ENCODE assay signal across 15 cellular contexts in genomic region chr12:124434951-124435805, GRCh38.
DNase-seq lines count a peak whose midpoint lies in the region; ATAC-seq and TF ChIP-seq lines count a peak whose summit lies in the region.
"Had no signal": no experiment of that assay in that cellular context is flagged by ENCODE, and none has a peak within 500 bp of the region (broad histone marks: within the 10 kb centered on the region; RNA-seq: fewer than 3 reads in every experiment).

No MANE protein-coding gene starts in this region.

- H3K9me3 ChIP-seq in BLaER1, result no peaks in the 10 kb centered on the region
- no peaks in the 10 kb centered on the region for H3K9me3 ChIP-seq in OCI-LY7 (ENCODE audit: low read length)

- H3K4me3 Mint-ChIP-seq in GM23338, result peak overlapping the region; percentile 13; the same call in 1 of the 3 replicates
- H3K4me3 Mint-ChIP-seq in central memory CD8-positive, alpha-beta T cell, result no peak overlapping the region
- H3K4me3 Mint-ChIP-seq in nephron, result no peak overlapping the region
- H3K4me3 Mint-ChIP-seq: activated CD8-positive, alpha-beta T cell treated with anti-CD3 and anti-CD28 coated beads, Interleukin-2, amount 10 ng/mL, durations not matched to agents 7 days and 5 days; activated T-helper 17 cell treated with anti-CD3 and anti-CD28 coated beads, Interleukin-2, amount 50 U/mL, for 72 hours; dendritic cell treated with granulocyte-macrophage colony-stimulating factor and Interleukin-4, amounts not matched to agents 40 ng/mL and 50 ng/mL, for 4 days had no signal

- H3K4me3 ChIP-seq in BLaER1, result no peak overlapping the region
- H3K4me3 ChIP-seq in GM23338, result peak overlapping the region; percentile 34; the same call in 1 of the 2 replicates
- no peak overlapping the region for H3K4me3 ChIP-seq in OCI-LY7 (ENCODE audit: low read depth, low read length, poor library complexity, severe bottlenecking)

- H3K27me3 Mint-ChIP-seq in GM23338 (ENCODE audit: insufficient read depth, low read depth, poor library complexity) (peaks cover 15% of the 10 kb centered on the region), nephron (ENCODE audit: low read depth) (no peaks in the 10 kb centered on the region)
- no peaks in the 10 kb centered on the region for H3K27me3 Mint-ChIP-seq in central memory CD8-positive, alpha-beta T cell
- H3K27me3 Mint-ChIP-seq: activated T-helper 17 cell treated with anti-CD3 and anti-CD28 coated beads, Interleukin-2, amount 50 U/mL, for 72 hours; dendritic cell treated with granulocyte-macrophage colony-stimulating factor and Interleukin-4, amounts not matched to agents 40 ng/mL and 50 ng/mL, for 4 days had no signal

- H3K27me3 ChIP-seq in BLaER1, result no peaks in the 10 kb centered on the region
- H3K27me3 ChIP-seq in GM23338 (ENCODE audit: insufficient read depth), result no peaks in the 10 kb centered on the region

- H3K9me2 ChIP-seq in GM23338 (ENCODE audit: insufficient read depth) (no peaks in the 10 kb centered on the region), OCI-LY7 (ENCODE audit: insufficient read depth, low read length) (no peaks in the 10 kb centered on the region)

- peaks cover 72% of the 10 kb centered on the region for H3K4me1 ChIP-seq in BLaER1
- H3K4me1 ChIP-seq in GM23338 (ENCODE audit: insufficient read depth), result peaks cover 13% of the 10 kb centered on the region
- H3K4me1 ChIP-seq in OCI-LY7 (ENCODE audit: insufficient read depth, low read length, poor library complexity, severe bottlenecking), result no peaks in the 10 kb centered on the region

- H3K36me3 ChIP-seq in BLaER1 (peaks cover 29% of the 10 kb centered on the region), GM23338 (ENCODE audit: insufficient read depth) (no peaks in the 10 kb centered on the region), OCI-LY7 (ENCODE audit: insufficient read depth, low read length) (peaks cover 11% of the 10 kb centered on the region)

- 0 out of 3 replicates have a peak, but pooled peaks cover 4% of the 10 kb centered on the region for H3K9me3 Mint-ChIP-seq in GM23338
- H3K9me3 Mint-ChIP-seq in central memory CD8-positive, alpha-beta T cell, result no peaks in the 10 kb centered on the region
- no peaks in the 10 kb centered on the region for H3K9me3 Mint-ChIP-seq in nephron
- H3K9me3 Mint-ChIP-seq: activated T-helper 17 cell treated with anti-CD3 and anti-CD28 coated beads, Interleukin-2, amount 50 U/mL, for 72 hours; dendritic cell treated with granulocyte-macrophage colony-stimulating factor and Interleukin-4, amounts not matched to agents 40 ng/mL and 50 ng/mL, for 4 days had no signal

- no peak for DNase-seq in GM23338 (ENCODE audit: low spot score)
- no peak for DNase-seq in central memory CD8-positive, alpha-beta T cell (ENCODE audit: low spot score in 2 of 2)
- DNase-seq in NCI-H1436 treated with DMSO at 0.1 percent for 48 hours (lab: John Stamatoyannopoulos, UW), result no peak
- DNase-seq in OCI-LY7 (ENCODE audit: low spot score), result no peak
- DNase-seq: activated CD8-positive, alpha-beta T cell treated with anti-CD3 and anti-CD28 coated beads, Interleukin-2, amount 10 ng/mL, durations not matched to agents 7 days and 5 days; AML-193; aorta; left cardiac atrium; NCI-H1694 treated with DMSO at 0.1 percent for 48 hours had no signal

- no peak for TF ChIP-seq CTCF in GM23338 (conservative IDR thresholded peaks at IDR 0.05; ENCODE audit: low read depth in 2 of 2)
- TF ChIP-seq CTCF in nephron (IDR thresholded peaks at IDR 0.05; ENCODE audit: unreplicated experiment in 3 of 3), result no peak
- no peak for TF ChIP-seq CTCF in OCI-LY7 (conservative IDR thresholded peaks at IDR 0.05; ENCODE audit: low read length)

- H3K27ac Mint-ChIP-seq in GM23338, result peak overlapping the region; percentile 65; the same call in 1 of the 2 replicates
- peak overlapping the region; percentile 56 for H3K27ac Mint-ChIP-seq in central memory CD8-positive, alpha-beta T cell (ENCODE audit: low read depth)
- peak overlapping the region; percentile 53 to 79 (median 72) for H3K27ac Mint-ChIP-seq in nephron
- H3K27ac Mint-ChIP-seq: activated CD8-positive, alpha-beta T cell treated with anti-CD3 and anti-CD28 coated beads, Interleukin-2, amount 10 ng/mL, durations not matched to agents 7 days and 5 days; activated T-helper 17 cell treated with anti-CD3 and anti-CD28 coated beads, Interleukin-2, amount 50 U/mL, for 72 hours; dendritic cell treated with granulocyte-macrophage colony-stimulating factor and Interleukin-4, amounts not matched to agents 40 ng/mL and 50 ng/mL, for 4 days had no signal

- peaks cover 32% of the 10 kb centered on the region for H3F3A ChIP-seq in GM23338 (replicated peaks; ENCODE audit: low read depth)

- BruUV-seq in OCI-LY7 (replicated peaks; lab: Mats Ljungman, UMichigan), result no TSS peak

- peaks cover 6% of the 10 kb centered on the region for H3K79me2 ChIP-seq in GM23338 (replicated peaks; ENCODE audit: insufficient read depth)
- no peaks in the 10 kb centered on the region for H3K79me2 ChIP-seq in OCI-LY7 (ENCODE audit: insufficient read depth, low read depth, low read length)

- H3K4me1 Mint-ChIP-seq in GM23338, result peaks cover 26% of the 10 kb centered on the region
- H3K4me1 Mint-ChIP-seq in central memory CD8-positive, alpha-beta T cell, result peaks cover 28% of the 10 kb centered on the region
- peaks cover 41% of the 10 kb centered on the region for H3K4me1 Mint-ChIP-seq in nephron

- no peak overlapping the region for H3K27ac ChIP-seq in BLaER1
- peak overlapping the region; percentile 87; the same call in 1 of the 2 replicates for H3K27ac ChIP-seq in GM23338 (ENCODE audit: low read depth)
- H3K27ac ChIP-seq in OCI-LY7 (ENCODE audit: low read depth, low read length, poor library complexity, severe bottlenecking), result no peak overlapping the region

- intact Hi-C loops in OCI-LY7 (cut with micrococcal nuclease; ENCODE audit: unreplicated experiment), result no loop called here

- CTCF ChIA-PET in OCI-LY7 (lab: Charles Lee; ENCODE audit: unreplicated experiment), result no interaction called here

- H4K20me1 ChIP-seq in BLaER1 (peaks cover 70% of the 10 kb centered on the region), GM23338 (replicated peaks; ENCODE audit: insufficient read depth) (peaks cover 6% of the 10 kb centered on the region), OCI-LY7 (ENCODE audit: insufficient read depth, low read length) (no peaks in the 10 kb centered on the region)

- no peak overlapping the region for H3K9ac ChIP-seq in BLaER1

- peak overlapping the region; percentile 52; the same call in 1 of the 2 replicates for H3K4me2 ChIP-seq in BLaER1
- peak overlapping the region; percentile 78 for H3K4me2 ChIP-seq in GM23338
- H3K4me2 ChIP-seq in OCI-LY7 (ENCODE audit: low read length), result no peak overlapping the region

- POLR2A ChIA-PET in OCI-LY7 (lab: Charles Lee), result no interaction called here

- H2AFZ ChIP-seq in GM23338 (no peak overlapping the region), OCI-LY7 (ENCODE audit: low read length) (no peak overlapping the region)

- H3K36me3 Mint-ChIP-seq in GM23338 (ENCODE audit: low read depth) (peaks cover 25% of the 10 kb centered on the region), nephron (ENCODE audit: low read depth) (peaks cover 21% of the 10 kb centered on the region)
- peaks cover 5% of the 10 kb centered on the region for H3K36me3 Mint-ChIP-seq in central memory CD8-positive, alpha-beta T cell (ENCODE audit: insufficient read depth)

- ATAC-seq in GM23338 (peak; percentile 15), HG03039 (IDR thresholded peaks at IDR 0.05; ENCODE audit: unreplicated experiment) (no peak), GM19455 (IDR thresholded peaks at IDR 0.05; ENCODE audit: unreplicated experiment) (no peak)
- ATAC-seq in central memory CD8-positive, alpha-beta T cell (replicated peaks; ENCODE audit: extremely low read depth, poor library complexity, severe bottlenecking), result no peak
- ATAC-seq: activated CD8-positive, alpha-beta T cell treated with anti-CD3 and anti-CD28 coated beads, Interleukin-2, amount 10 ng/mL, durations not matched to agents 7 days and 5 days; activated T-helper 17 cell treated with anti-CD3 and anti-CD28 coated beads, Interleukin-2, amount 50 U/mL, for 72 hours; left cardiac atrium had no signal

TF ChIP-seq in GM23338, 12 proteins besides CTCF, POLR2A, EP300 and RAD21 (continues in another document):
- no peak for TF ChIP-seq ETS1 (IDR thresholded peaks at IDR 0.05)
- TF ChIP-seq REST (IDR thresholded peaks at IDR 0.05; ENCODE audit: unreplicated experiment), result no peak
- TF ChIP-seq STAT1 (IDR thresholded peaks at IDR 0.05; ENCODE audit: unreplicated experiment), result no peak
- no peak for TF ChIP-seq CREB1 (CRISPR knock-in tag; IDR thresholded peaks at IDR 0.05; ENCODE audit: low read depth)
- no peak for TF ChIP-seq JUNB (IDR thresholded peaks at IDR 0.05; ENCODE audit: unreplicated experiment)
